Comparison of ENCODE assay signal across 8 cellular contexts in the genomic region with DNA sequence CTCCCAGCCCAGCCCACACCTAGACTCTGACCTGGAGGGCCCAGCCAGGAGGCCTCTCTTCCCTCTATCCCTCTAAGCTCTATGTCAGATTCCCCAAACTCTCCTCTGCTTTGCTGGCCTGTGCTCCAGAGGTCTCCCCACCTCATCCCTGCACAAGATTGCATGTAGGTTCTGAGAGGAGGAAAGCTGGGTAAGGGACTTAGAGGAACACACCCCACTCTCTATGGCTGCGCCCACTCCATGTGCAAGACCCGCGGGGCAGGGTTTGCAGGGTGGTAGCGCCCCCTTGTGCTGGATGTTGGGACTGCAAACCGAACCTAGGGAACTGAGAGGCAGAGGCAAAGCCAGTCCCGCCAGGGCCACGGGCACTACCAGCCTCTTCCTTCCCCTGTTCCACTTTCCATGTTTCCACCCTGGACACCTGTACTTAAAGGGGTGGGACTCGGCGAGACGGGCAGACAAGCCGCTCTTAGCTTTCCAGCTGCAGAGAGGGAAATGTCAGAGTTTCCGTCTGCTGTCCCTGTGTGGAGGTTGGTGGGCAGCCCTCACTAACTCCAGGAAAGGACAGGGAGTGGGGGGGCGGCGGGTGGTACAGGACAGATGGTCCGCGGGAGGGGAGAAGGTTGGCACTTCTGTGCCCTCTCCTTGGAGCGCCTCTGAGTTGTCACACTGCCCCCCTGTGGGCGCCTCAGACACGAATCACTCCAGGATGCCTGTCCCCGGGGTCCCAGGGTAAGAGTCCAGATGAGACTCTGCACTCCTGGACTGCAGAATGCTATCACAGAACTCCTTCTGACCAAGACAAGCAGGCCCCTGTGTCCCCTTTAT. TPM values are rescaled to one million over a fixed set of nuclear protein-coding genes. Genes with fewer than 3 reads are reported as not detected.
A peak's percentile ranks its signal among the peaks of the same experiment; 100 is the strongest.
DNase-seq lines count a peak whose midpoint lies in the region; ATAC-seq, FAIRE-seq and TF ChIP-seq lines count a peak whose summit lies in the region.

No MANE protein-coding gene starts in this region.

- peak; percentile 71 for ATAC-seq in HG03175 (IDR thresholded peaks at IDR 0.05; ENCODE audit: unreplicated experiment)

- DNase-seq in A172 (ENCODE audit: low spot score) (peak; percentile 55), GM18507 (ENCODE audit: extremely low spot score, insufficient read length, low read depth) (peak; percentile 71), NCI-H69 (lab: John Stamatoyannopoulos, UW) (peak; percentile 84), dermis microvascular lymphatic vessel endothelial cell (ENCODE audit: low read depth in 2 of 2) (peak; percentile 57 to 84), lower leg skin (ENCODE audit: low spot score in 2 of 2) (peak; percentile 91 to 99)
- DNase-seq in activated CD4-positive, alpha-beta T cell treated with anti-CD3 and anti-CD28 coated beads, Interleukin-2, amount 50 U/mL, for 4 hours = peak; percentile 90 to 94
- DNase-seq in stimulated activated CD4-positive, alpha-beta T cell treated with anti-CD3 and anti-CD28 coated beads, Interleukin-2, amount 100 ng/mL, for 48 hours = peak; percentile 98 to 99

- peak overlapping the region; percentile 1 for H3K4me3 ChIP-seq in lower leg skin (ENCODE audit: low read depth, poor library complexity, severe bottlenecking)

- intact Hi-C loops in lower leg skin (cut with DNase I; ENCODE audit: low total_unique reads) = loop anchor here (10.0 kb wide), 1 partner anchor 298 kb away; no protein-coding TSS in a partner anchor

- TF ChIP-seq CTCF in lower leg skin (IDR thresholded peaks at IDR 0.05) = peak in 2 of 3 donors; percentile 26 to 80

- WGBS in lower leg skin, 2 donors = 1 to 3% methylated on average over 19 to 20 of the region's 20 CpGs

- TF ChIP-seq POLR2A in lower leg skin (IDR thresholded peaks at IDR 0.05) = no peak

- FAIRE-seq in GM18507 (lab: Jason Lieb, UNC) = peak; percentile 84

RNA-seq across cellular contexts. Expression of gene MMP14, which starts 16.8 kb away (rescaled TPM):
- total RNA-seq in A172 (2014; rRNA removed; shearing (Covaris generic)) = 82.4 and 92.9 TPM in 2 replicates
- 74.8 and 81.0 TPM in 2 replicates for total RNA-seq in dermis microvascular lymphatic vessel endothelial cell
- total RNA-seq in lower leg skin = 100 to 1,000 TPM; 135 to 190 (median 151) TPM

RNA-seq across cellular contexts. Expression of gene LRP10, which starts 18.4 kb away (rescaled TPM):
- 28.7 and 38.7 TPM in 2 replicates for total RNA-seq in A172 (2014; rRNA removed; shearing (Covaris generic))
- total RNA-seq in dermis microvascular lymphatic vessel endothelial cell (35.2 and 65.7 TPM in 2 replicates), lower leg skin (100 to 1,000 TPM; 148 to 209 (median 167) TPM)

RNA-seq across cellular contexts. Expression of gene MRPL52, which starts 23.5 kb away (rescaled TPM):
- 72.1 and 163 TPM in 2 replicates for total RNA-seq in A172 (2014; rRNA removed; shearing (Covaris generic))
- total RNA-seq in dermis microvascular lymphatic vessel endothelial cell (31.1 and 41.2 TPM in 2 replicates), lower leg skin (100 to 1,000 TPM in 1 of 4 donors, 10 to 100 TPM in 3; 24.8 to 230 (median 41.4) TPM)

RNA-seq across cellular contexts. Expression of gene REM2, which starts 29.9 kb away (rescaled TPM):
- total RNA-seq in A172 (2014; rRNA removed; shearing (Covaris generic)) = not detected in 2 replicates
- under 0.01 TPM in 1 of 2 replicates, not detected in the other for total RNA-seq in dermis microvascular lymphatic vessel endothelial cell
- total RNA-seq in lower leg skin = 1 to 10 TPM in 2 of 4 donors, under 1 TPM in 2; 0.52 to 2.5 (median 1.5) TPM

RNA-seq across cellular contexts. Expression of gene SLC7A7, which starts 37.9 kb away (rescaled TPM):
- total RNA-seq in A172 (2014; rRNA removed; shearing (Covaris generic)) = 0.74 TPM in 1 of 2 replicates, not detected in the other
- 1.9 and 7.8 TPM in 2 replicates for total RNA-seq in dermis microvascular lymphatic vessel endothelial cell
- 10 to 100 TPM in 1 of 4 donors, 1 to 10 TPM in 3; 1.1 to 12.8 (median 6.5) TPM for total RNA-seq in lower leg skin

Comparison
In these comparisons a context has a peak if more than half of its experiments do, and no peak if none do; other contexts are left out.
1. Peak in every context shown above with its lines: DNase-seq, ATAC-seq and H3K4me3 ChIP-seq.